8 cellular contexts compared by ENCODE assay signal in genomic region chr17:73644145-73645049, GRCh38. TPM values are rescaled to one million over a fixed set of nuclear protein-coding genes. Genes with fewer than 3 reads are reported as not detected.
DNase-seq lines count a peak whose midpoint lies in the region; ATAC-seq, FAIRE-seq and TF ChIP-seq lines count a peak whose summit lies in the region.

SDK2 (minus strand) TSS chr17:73644445; CDS start chr17:73644088, 357 bp downstream.

- H3K27ac ChIP-seq in A549 (peak within 1 kb of the TSS; percentile 67 to 84), HUES6 (ENCODE audit: low read depth, low read length) (no peak within 1 kb of the TSS), brain microvascular endothelial cell (no peak within 1 kb of the TSS), left lung (no peak within 1 kb of the TSS), suprapubic skin (no peak within 1 kb of the TSS)

- WGBS in A549 (ENCODE audit: missing lambda C conversion rate): 2% methylated on average over 45 of the region's 105 CpGs
- WGBS in suprapubic skin: 0% methylated on average over 6 of the region's 105 CpGs

- H3K27me3 ChIP-seq in HUES6 (ENCODE audit: control insufficient read depth, insufficient read depth, low read length) (peaks cover 82% of the 10 kb centered on the region), brain microvascular endothelial cell (replicated peaks) (peaks cover 35% of the 10 kb centered on the region), left lung (peaks cover 44 to 94% of the 10 kb centered on the region in 2 donors), suprapubic skin (peaks cover 87% of the 10 kb centered on the region)

- peak; percentile 42 to 69 for DNase-seq in A549 (ENCODE audit: low read depth in 1 of 2, low spot score in 1 of 2)
- DNase-seq in brain microvascular endothelial cell: no peak
- peak in 1 of 2 donors; percentile 76 for DNase-seq in left lung
- DNase-seq in suprapubic skin (ENCODE audit: low spot score in 2 of 2): peak in 1 of 2 donors; percentile 76
- DNase-seq in EL: no peak
- no peak for DNase-seq in NCI-H2029 (lab: John Stamatoyannopoulos, UW)

- H3K9ac ChIP-seq in HUES6 (ENCODE audit: low read length): peak within 1 kb of the TSS; percentile 35

- H3K4me3 ChIP-seq in A549: peak within 1 kb of the TSS; percentile 59
- peak within 1 kb of the TSS; percentile 63 for H3K4me3 ChIP-seq in HUES6 (ENCODE audit: low read depth, low read length)
- H3K4me3 ChIP-seq in brain microvascular endothelial cell (ENCODE audit: low read depth, low read length): peak within 1 kb of the TSS; percentile 31
- peak within 1 kb of the TSS; percentile 30 to 46 for H3K4me3 ChIP-seq in left lung
- peak within 1 kb of the TSS; percentile 52 for H3K4me3 ChIP-seq in suprapubic skin

- CTCF ChIA-PET in A549 (lab: Yijun Ruan, JAX): interaction anchor here (0.6 to 8.3 kb wide), 26 partner anchors 7 to 558 kb away, joined by 3 to 64 read pairs (median 4); no protein-coding TSS in a partner anchor

- ATAC-seq in A549 (peak; percentile 36 to 47), left lung (no peak), GM19035 (IDR thresholded peaks at IDR 0.05; ENCODE audit: unreplicated experiment) (no peak)

- TF ChIP-seq RAD21 in A549 (conservative IDR thresholded peaks at IDR 0.05 in 1 of 2, IDR thresholded peaks at IDR 0.05 in 1 of 2): no peak

- in situ Hi-C loops in brain microvascular endothelial cell (cut with HindIII; ENCODE audit: low pct_ligation_motif_present, low sequenced_read_pairs): no loop called here

- peak; percentile 45; the same call in 1 of the 2 replicates for TF ChIP-seq POLR2A in A549 (IDR thresholded peaks at IDR 0.05; ENCODE audit: low read length)
- no peak for TF ChIP-seq POLR2A in suprapubic skin (IDR thresholded peaks at IDR 0.05)

- H3K36me3 ChIP-seq in HUES6 (ENCODE audit: control insufficient read depth, insufficient read depth, low read length) (no peaks in the 10 kb centered on the region), brain microvascular endothelial cell (replicated peaks) (no peaks in the 10 kb centered on the region), left lung (no peaks in the 10 kb centered on the region), suprapubic skin (no peaks in the 10 kb centered on the region)

- H3K4me2 ChIP-seq in A549: peak within 1 kb of the TSS; percentile 92

- TF ChIP-seq EP300 in A549 (IDR thresholded peaks at IDR 0.05): no peak
- TF ChIP-seq EP300 in suprapubic skin (IDR thresholded peaks at IDR 0.05): no peak

- POLR2A ChIA-PET in A549 (lab: Yijun Ruan, JAX): no interaction called here

- FAIRE-seq in A549 (lab: Jason Lieb, UNC): no peak

- H3K9me3 ChIP-seq in A549 (no peaks in the 10 kb centered on the region), HUES6 (ENCODE audit: control insufficient read depth, insufficient read depth, low read depth, low read length) (no peaks in the 10 kb centered on the region), left lung (no peaks in the 10 kb centered on the region), suprapubic skin (no peaks in the 10 kb centered on the region)

- H3K4me1 ChIP-seq in A549 (peaks cover 4% of the 10 kb centered on the region; the same call in 1 of the 3 replicates), HUES6 (ENCODE audit: control insufficient read depth, insufficient read depth, low read length) (peaks cover 29% of the 10 kb centered on the region), left lung (peaks cover 0 to 32% of the 10 kb centered on the region in 2 donors), suprapubic skin (peaks cover 34% of the 10 kb centered on the region)

- no peak for TF ChIP-seq CTCF in A549 (IDR thresholded peaks at IDR 0.05)
- TF ChIP-seq CTCF in brain microvascular endothelial cell (IDR thresholded peaks at IDR 0.05; ENCODE audit: low read depth, low read length, missing control alignments): no peak
- TF ChIP-seq CTCF in left lung (IDR thresholded peaks at IDR 0.05): no peak
- no peak for TF ChIP-seq CTCF in suprapubic skin (IDR thresholded peaks at IDR 0.05)

- intact Hi-C loops in left lung (cut with DNase I): no loop called here

TF ChIP-seq in A549, 52 proteins besides CTCF, POLR2A, EP300 and RAD21:
- no peak for TF ChIP-seq SREBF2 (IDR thresholded peaks at IDR 0.05)
- TF ChIP-seq RFX5 (IDR thresholded peaks at IDR 0.05): no peak
- no peak for TF ChIP-seq MAFK (IDR thresholded peaks at IDR 0.05; ENCODE audit: partially characterized antibody)
- TF ChIP-seq MAX (IDR thresholded peaks at IDR 0.05): peak; percentile 44; the same call in 1 of the 2 replicates
- TF ChIP-seq RARB (CRISPR knock-in tag; IDR thresholded peaks at IDR 0.05): no peak
- TF ChIP-seq CHD4 (IDR thresholded peaks at IDR 0.05; ENCODE audit: borderline replicate concordance): no peak
- TF ChIP-seq HOXB5 (CRISPR knock-in tag; IDR thresholded peaks at IDR 0.05): no peak
- TF ChIP-seq E2F6 (IDR thresholded peaks at IDR 0.05; ENCODE audit: borderline replicate concordance, low read depth): peak; percentile 41; the same call in 1 of the 2 replicates
- TF ChIP-seq CHD2 (IDR thresholded peaks at IDR 0.05; ENCODE audit: low read length, partially characterized antibody): no peak
- TF ChIP-seq EHF (CRISPR knock-in tag; IDR thresholded peaks at IDR 0.05): no peak
- no peak for TF ChIP-seq ZSCAN20 (CRISPR knock-in tag; IDR thresholded peaks at IDR 0.05)
- no peak for TF ChIP-seq PBX3 (IDR thresholded peaks at IDR 0.05)
- TF ChIP-seq FOSB (CRISPR knock-in tag; IDR thresholded peaks at IDR 0.05): no peak
- TF ChIP-seq HDAC2 (IDR thresholded peaks at IDR 0.05): 0 out of 2 replicates have a peak, but pooled peaks have one; percentile 48

RNA-seq across cellular contexts. Expression of gene SDK2, which starts in this region (rescaled TPM):
- 0.57 and 1.0 TPM in 2 replicates for polyA plus RNA-seq in A549 (2011; rRNA removed)
- polyA plus RNA-seq in A549 (2012; cell fraction: cytosol; rRNA removed): 0.25 and 0.27 TPM in 2 replicates
- polyA plus RNA-seq in A549 (2012; cell fraction: nucleus; rRNA removed): 0.43 and 0.62 TPM in 2 replicates
- polyA plus RNA-seq in A549 (2017; fragmentation: RNase III; extraction: RNeasy Plus Mini Kit Qiagen cat#74134 plus additional on column Dnase treatment): 0.36 to 0.45 TPM (median 0.44 TPM) in 3 replicates
- polyA minus RNA-seq in A549 (2011; rRNA and poly(A)+ RNA removed): 1.7 and 3.0 TPM in 2 replicates
- total RNA-seq in left lung: 1 to 10 TPM; 6.3 to 7.3 TPM
- total RNA-seq in suprapubic skin: 1 to 10 TPM; 1.4 to 6.8 (median 3.3) TPM

Comparison
In these comparisons a context has a peak if more than half of its experiments do, and no peak if none do; other contexts are left out.
1. ATAC-seq: peak in A549 (2 of 2); none in left lung (single experiment) and GM19035 (single experiment).
2. DNase-seq: peak in A549 (2 of 2); none in brain microvascular endothelial cell (single experiment), EL (single experiment) and NCI-H2029 (single experiment).
3. H3K27ac ChIP-seq: peak in A549 (2 of 2); none in HUES6 (single experiment), brain microvascular endothelial cell (single experiment), left lung (0 of 2) and suprapubic skin (single experiment).
4. Peak in every context shown above with its lines, with median percentiles within 50 percentile points of each other: H3K4me3 ChIP-seq.